In the genomic region with DNA sequence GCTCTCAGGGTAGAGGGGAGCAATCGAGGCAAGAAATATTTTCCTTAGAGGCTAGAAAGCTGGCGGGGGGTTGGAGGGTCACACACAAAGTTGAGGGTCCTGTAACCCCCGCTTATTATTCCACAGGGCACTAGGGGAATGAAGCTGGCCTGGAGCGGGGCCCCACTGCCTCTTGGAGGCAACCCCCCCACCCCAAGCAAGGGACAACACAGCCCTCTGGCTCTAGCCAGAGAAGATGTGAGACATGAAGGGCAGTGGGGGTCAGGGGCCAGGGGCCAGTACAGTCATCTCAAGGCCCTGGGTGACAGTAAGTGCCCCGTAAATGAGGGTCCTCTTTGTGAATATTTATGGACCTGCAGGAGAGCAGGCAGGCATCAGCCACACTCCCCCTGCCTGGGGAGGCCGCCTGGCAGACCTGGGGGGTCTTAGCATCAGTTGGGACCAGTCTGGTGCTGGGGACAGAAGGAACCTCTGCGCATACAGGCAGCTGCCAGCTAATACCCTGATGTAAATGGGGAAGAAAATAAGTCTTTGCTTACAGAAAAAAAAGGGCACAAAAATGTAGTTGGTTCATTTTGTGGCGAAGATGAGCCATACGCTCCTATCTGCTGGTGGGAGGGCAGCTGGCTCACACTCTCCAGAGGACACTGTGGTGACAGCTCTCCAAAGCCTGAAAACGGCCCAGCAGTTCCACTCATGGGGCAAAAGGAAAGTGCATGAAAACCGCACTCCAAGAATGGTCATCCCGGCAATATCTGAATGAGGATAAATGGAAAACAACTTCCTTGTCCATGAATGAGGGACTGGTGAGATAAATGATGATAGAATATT, we compare ENCODE assay signal across 1 cellular context.
TF ChIP-seq lines count a peak whose summit lies in the region.

No MANE protein-coding gene starts in this region.

TF ChIP-seq in HEK293, 187 proteins besides CTCF, POLR2A, EP300 and RAD21:
- TF ChIP-seq GLIS1 (tag by site-specific recombination; IDR thresholded peaks at IDR 0.05) (peak; percentile 78), GLIS2 (tag by site-specific recombination; IDR thresholded peaks at IDR 0.05) (0 out of 2 replicates have a peak, but pooled peaks have one; percentile 30), ZNF366 (tag by site-specific recombination; conservative IDR thresholded peaks at IDR 0.05) (no peak), ZNF501 (tag by site-specific recombination; IDR thresholded peaks at IDR 0.05) (no peak), SP7 (tag by site-specific recombination; IDR thresholded peaks at IDR 0.05) (no peak)
